In the genomic region with DNA sequence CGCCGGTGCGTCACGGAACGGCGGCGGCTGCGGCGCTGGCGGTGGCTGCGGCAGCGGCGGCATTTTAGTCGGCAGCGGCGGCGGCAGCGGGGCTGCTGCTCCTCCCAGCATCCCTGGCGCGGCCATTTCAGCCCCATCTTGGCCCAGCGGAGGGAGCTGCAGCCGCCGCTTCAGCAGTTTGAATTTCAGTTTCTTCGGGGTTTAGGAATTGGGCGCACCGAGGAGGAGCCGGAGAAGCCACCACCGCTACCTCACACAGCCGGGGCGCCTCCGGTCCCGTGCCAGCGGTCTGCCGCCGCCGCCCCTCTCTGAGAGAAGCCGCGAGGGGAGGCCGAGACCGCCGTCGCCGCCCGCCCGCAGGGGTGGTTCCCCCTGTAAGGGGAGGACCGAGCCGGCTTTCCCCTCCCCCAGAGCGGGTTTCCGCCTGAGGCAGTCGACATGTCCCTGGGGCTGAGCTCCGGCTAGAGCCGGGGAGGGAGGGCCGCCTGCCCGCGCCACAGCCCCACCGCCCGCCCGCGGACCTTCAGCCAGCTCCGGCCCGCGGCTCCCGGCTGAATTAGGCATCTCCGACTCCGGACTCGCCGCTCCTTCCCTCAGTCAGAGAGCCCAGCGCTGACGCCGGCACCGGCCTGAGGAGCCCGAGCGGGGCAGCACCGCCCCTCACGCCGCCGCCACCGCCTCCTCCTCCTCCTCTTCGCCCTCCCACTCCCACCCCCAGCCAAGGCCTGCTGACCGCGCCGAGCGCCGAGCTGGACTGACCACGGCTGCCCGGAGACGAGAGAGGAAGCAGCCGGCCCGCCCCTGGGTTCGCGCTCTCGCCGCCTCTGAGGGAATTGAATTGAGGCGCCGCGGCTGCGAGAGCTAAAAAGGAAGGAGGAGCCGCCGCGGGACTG, we compare ENCODE assay signal across 8 cellular contexts. TPM values are rescaled to one million over a fixed set of nuclear protein-coding genes. Genes with fewer than 3 reads are reported as not detected.
DNase-seq lines count a peak whose midpoint lies in the region; ATAC-seq and TF ChIP-seq lines count a peak whose summit lies in the region.

A gene (plus strand): TSS at position 67 of the 893 bp plus-strand sequence. CDS start 1,053 bp downstream, outside the sequence.

- H3K36me3 ChIP-seq in psoas muscle (ENCODE audit: insufficient read depth in 1 of 2, low read depth in 1 of 2), result no peaks in the 10 kb centered on the region
- H3K36me3 ChIP-seq in urinary bladder (ENCODE audit: insufficient read depth), result no peaks in the 10 kb centered on the region

- peak; percentile 69 for ATAC-seq in HG02759 (IDR thresholded peaks at IDR 0.05; ENCODE audit: unreplicated experiment)
- peak; percentile 85 to 91 for ATAC-seq in left cardiac atrium
- ATAC-seq in psoas muscle, result peak; percentile 74 to 82 (median 78)

- peak; percentile 90 for DNase-seq in GM13976 (ENCODE audit: low spot score)
- DNase-seq in NCI-H1105 treated with DMSO at 0.1 percent for 48 hours (lab: John Stamatoyannopoulos, UW), result peak; percentile 95
- DNase-seq in amniotic epithelial cell (ENCODE audit: low read depth), result peak; percentile 88
- peak; percentile 93 for DNase-seq in left cardiac atrium
- DNase-seq in psoas muscle, result peak; percentile 90 to 98

- intact Hi-C loops in T-helper 1 cell treated with Interleukin-12 subunit alpha and Interleukin-12 subunit beta and Interleukin-4 antibody, amounts not matched to agents 30 ng/mL and 1 ng/mL, for 36 hours (cut with micrococcal nuclease), result loop anchor here (1.0 to 5.0 kb wide), 13 partner anchors 23 to 1416 kb away; a partner anchor contains a TSS
- intact Hi-C loops in left cardiac atrium (cut with DNase I) (loop anchor here in 1 of 2 donors (2.0 to 10.0 kb wide), 6 partner anchors 36 to 356 kb away; a partner anchor contains a TSS), psoas muscle (cut with DNase I) (loop anchor here in 1 of 2 donors (5.0 kb wide), 3 partner anchors 36 to 171 kb away; no protein-coding TSS in a partner anchor)

- H3K4me3 ChIP-seq in psoas muscle, result peak within 1 kb of the TSS; percentile 88
- peak within 1 kb of the TSS; percentile 92 for H3K4me3 ChIP-seq in urinary bladder (ENCODE audit: low read depth, low read length)

- H3K27ac ChIP-seq in psoas muscle, result peak within 1 kb of the TSS; percentile 99
- peak within 1 kb of the TSS; percentile 99 for H3K27ac ChIP-seq in urinary bladder (ENCODE audit: low read depth)

- no peaks in the 10 kb centered on the region for H3K9me3 ChIP-seq in psoas muscle

- H3K4me1 ChIP-seq in psoas muscle, result peaks cover 16% of the 10 kb centered on the region
- no peaks in the 10 kb centered on the region for H3K4me1 ChIP-seq in urinary bladder (ENCODE audit: insufficient read depth)

- in situ Hi-C loops in GM13976 (cut with MboI; ENCODE audit: low sequenced_read_pairs, unreplicated experiment), result no loop called here

- TF ChIP-seq CTCF in GM13976 (IDR thresholded peaks at IDR 0.05; ENCODE audit: borderline replicate concordance, control extremely low read depth, extremely low read depth, insufficient read depth, missing control alignments) (no peak), psoas muscle (IDR thresholded peaks at IDR 0.05) (peak; percentile 14)

- 0 to 1% (median 0%) methylated on average over 74 to 100 of the region's 100 CpGs for WGBS in psoas muscle, 3 donors
- WGBS in urinary bladder, result under 1% methylated on average over 98 of the region's 100 CpGs

- H3K27me3 ChIP-seq in psoas muscle (ENCODE audit: insufficient read depth in 3 of 3, low read length in 2 of 3), result no peaks in the 10 kb centered on the region

RNA-seq across cellular contexts. Expression of the gene that starts here (rescaled TPM):
- 17.9 and 18.1 TPM in 2 replicates for total RNA-seq in T-helper 1 cell treated with Interleukin-12 subunit alpha and Interleukin-12 subunit beta and Interleukin-4 antibody, amounts not matched to agents 30 ng/mL and 1 ng/mL, for 36 hours
- total RNA-seq in left cardiac atrium (10 to 100 TPM; 24.0 to 34.9 TPM), psoas muscle (10 to 100 TPM; 29.7 to 63.6 (median 36.2) TPM), urinary bladder (48.3 TPM)
- polyA plus RNA-seq in psoas muscle (10 to 100 TPM; 10.4 to 22.8 (median 19.3) TPM), urinary bladder (16.3 TPM)

Comparison
In these comparisons a context has a peak if more than half of its experiments do, and no peak if none do; other contexts are left out.
1. Peak in every context shown above with its lines: DNase-seq, ATAC-seq, H3K4me3 ChIP-seq and H3K27ac ChIP-seq.